22 cellular contexts compared by ENCODE assay signal in genomic region chr12:130576286-130576933, GRCh38.
DNase-seq lines count a peak whose midpoint lies in the region; ATAC-seq and TF ChIP-seq lines count a peak whose summit lies in the region.
"Had no signal": no experiment of that assay in that cellular context is flagged by ENCODE, and none has a peak within 500 bp of the region (broad histone marks: within the 10 kb centered on the region; RNA-seq: fewer than 3 reads in every experiment).

No MANE protein-coding gene starts in this region.

- no peaks in the 10 kb centered on the region for H3K36me3 ChIP-seq in WERI-Rb-1
- H3K36me3 ChIP-seq: gastrocnemius medialis, suprapubic skin had no signal

- no peaks in the 10 kb centered on the region for H3K27me3 ChIP-seq in WERI-Rb-1 (ENCODE audit: insufficient read depth, low read depth, severe bottlenecking)
- H3K27me3 ChIP-seq: gastrocnemius medialis, suprapubic skin had no signal

- no peak overlapping the region for H3K4me3 Mint-ChIP-seq in activated T-helper 17 cell treated with anti-CD3 and anti-CD28 coated beads, Interleukin-2, amount 50 U/mL, for 72 hours
- H3K4me3 Mint-ChIP-seq: nephron progenitor cell, T-cell had no signal

- H3K4me3 ChIP-seq in WERI-Rb-1 (ENCODE audit: low read depth, low read length), result no peak overlapping the region
- H3K4me3 ChIP-seq: A549, gastrocnemius medialis, suprapubic skin had no signal

- H3K27ac ChIP-seq in WERI-Rb-1, result peak overlapping the region; percentile 40
- H3K27ac ChIP-seq: A549, gastrocnemius medialis, HL-60, suprapubic skin had no signal

- TF ChIP-seq CTCF in WERI-Rb-1 (IDR thresholded peaks at IDR 0.05; ENCODE audit: low read depth, low read length), result no peak

- H3K36me3 Mint-ChIP-seq in activated T-helper 17 cell treated with anti-CD3 and anti-CD28 coated beads, Interleukin-2, amount 50 U/mL, for 72 hours (ENCODE audit: low read depth), result no peaks in the 10 kb centered on the region
- H3K36me3 Mint-ChIP-seq: T-cell had no signal

- H3K9me3 Mint-ChIP-seq in activated T-helper 17 cell treated with anti-CD3 and anti-CD28 coated beads, Interleukin-2, amount 50 U/mL, for 72 hours, result peaks cover 3% of the 10 kb centered on the region
- H3K9me3 Mint-ChIP-seq: nephron progenitor cell, T-cell had no signal

- no peak overlapping the region for H3K27ac Mint-ChIP-seq in activated T-helper 17 cell treated with anti-CD3 and anti-CD28 coated beads, Interleukin-2, amount 50 U/mL, for 72 hours
- H3K27ac Mint-ChIP-seq: nephron progenitor cell, T-cell had no signal

- ATAC-seq in activated T-helper 17 cell treated with anti-CD3 and anti-CD28 coated beads, Interleukin-2, amount 50 U/mL, for 72 hours (replicated peaks), result no peak
- ATAC-seq in activated CD4-positive, CD25-positive, alpha-beta regulatory T cell treated with anti-CD3 and anti-CD28 coated beads, Interleukin-2, amount 50 U/mL, for 24 hours, result no peak
- ATAC-seq: A549, gastrocnemius medialis, left lobe of liver, T-cell had no signal

- DNase-seq in NCI-H2227 (lab: John Stamatoyannopoulos, UW; ENCODE audit: unreplicated experiment) (peak; percentile 58), NCI-H2227 treated with DMSO at 0.1 percent for 48 hours (lab: John Stamatoyannopoulos, UW) (no peak), NCI-H345 treated with DMSO at 0.1 percent for 48 hours (lab: John Stamatoyannopoulos, UW; ENCODE audit: unreplicated experiment) (peak; percentile 50), WERI-Rb-1 (peak; percentile 72), retina (peak; percentile 43), SKM-1 (lab: John Stamatoyannopoulos, UW; ENCODE audit: unreplicated experiment) (no peak)
- DNase-seq: activated CD4-positive, alpha-beta T cell treated with anti-CD3 and anti-CD28 coated beads, Interleukin-2, amount 50 U/mL, for 1 hour; activated naive CD4-positive, alpha-beta T cell; amniotic stem cell; gastrocnemius medialis; IMR-90; NCI-H187 treated with DMSO at 0.1 percent for 48 hours; nephron progenitor cell; NK-92 treated with Interleukin-12 subunit alpha and Interleukin-12 subunit beta, amount 100 ng/mL, for 24 hours; stimulated activated CD4-positive, alpha-beta T cell treated with anti-CD3 and anti-CD28 coated beads, Interleukin-12 subunit alpha, Interleukin-12 subunit beta, amount 100 ng/mL, for 4 hours; T-cell had no signal

- no peaks in the 10 kb centered on the region for H3K4me1 Mint-ChIP-seq in activated T-helper 17 cell treated with anti-CD3 and anti-CD28 coated beads, Interleukin-2, amount 50 U/mL, for 72 hours
- H3K4me1 Mint-ChIP-seq: T-cell had no signal

- peaks cover 7% of the 10 kb centered on the region for H3K27me3 Mint-ChIP-seq in activated T-helper 17 cell treated with anti-CD3 and anti-CD28 coated beads, Interleukin-2, amount 50 U/mL, for 72 hours
- H3K27me3 Mint-ChIP-seq: T-cell had no signal

- no peaks in the 10 kb centered on the region for H3K9me3 ChIP-seq in WERI-Rb-1 (ENCODE audit: severe bottlenecking)
- H3K9me3 ChIP-seq: A549, gastrocnemius medialis, suprapubic skin had no signal

Comparison
In these comparisons a context has a peak if more than half of its experiments do, and no peak if none do; other contexts are left out.
1. DNase-seq: peak in NCI-H2227 (single experiment), NCI-H345 treated with DMSO at 0.1 percent for 48 hours (single experiment), WERI-Rb-1 (single experiment) and retina (single experiment); none in NCI-H2227 treated with DMSO at 0.1 percent for 48 hours (single experiment) and SKM-1 (single experiment).